ENCODE assay signal across 12 cellular contexts in the genomic region with DNA sequence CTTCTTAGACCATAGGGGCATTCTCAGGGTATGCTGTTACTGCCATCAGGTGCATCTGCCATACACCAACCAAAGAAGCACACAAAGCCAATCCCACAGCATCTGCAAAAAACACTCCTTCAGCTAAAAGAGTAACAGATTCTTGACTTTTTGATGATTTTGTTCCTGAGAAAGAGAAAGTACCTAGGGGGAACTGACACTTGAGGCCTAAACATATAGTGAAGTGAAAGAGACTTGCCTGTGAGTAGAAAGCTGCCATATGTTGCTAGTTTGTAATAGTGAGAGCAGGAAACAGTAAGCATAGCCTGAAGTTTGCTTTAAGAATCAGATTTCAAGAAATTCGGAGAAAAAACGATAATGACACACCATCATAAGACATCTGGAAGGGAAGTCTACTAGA.
DNase-seq lines count a peak whose midpoint lies in the region; ATAC-seq and TF ChIP-seq lines count a peak whose summit lies in the region.
"Had no signal": no experiment of that assay in that cellular context is flagged by ENCODE, and none has a peak within 500 bp of the region (broad histone marks: within the 10 kb centered on the region; RNA-seq: fewer than 3 reads in every experiment).

No MANE protein-coding gene starts in this region.

- H3K27me3 Mint-ChIP-seq in activated CD4-positive, alpha-beta T cell treated with anti-CD3 and anti-CD28 coated beads, Interleukin-2, amount 10 ng/mL, durations not matched to agents 7 days and 5 days, result peaks cover 1% of the 10 kb centered on the region
- H3K27me3 Mint-ChIP-seq in memory B cell, result peaks cover 1% of the 10 kb centered on the region
- no peaks in the 10 kb centered on the region for H3K27me3 Mint-ChIP-seq in CD14-positive monocyte (ENCODE audit: low read depth in 3 of 3)

- TF ChIP-seq CTCF in CD14-positive monocyte (IDR thresholded peaks at IDR 0.05), result no peak

- no peak overlapping the region for H3K4me3 Mint-ChIP-seq in activated CD4-positive, alpha-beta T cell treated with anti-CD3 and anti-CD28 coated beads, Interleukin-2, amount 10 ng/mL, durations not matched to agents 7 days and 5 days
- no peak overlapping the region for H3K4me3 Mint-ChIP-seq in memory B cell
- H3K4me3 Mint-ChIP-seq in CD14-positive monocyte, result no peak overlapping the region
- H3K4me3 Mint-ChIP-seq: neural progenitor cell had no signal

- H3K36me3 Mint-ChIP-seq in activated CD4-positive, alpha-beta T cell treated with anti-CD3 and anti-CD28 coated beads, Interleukin-2, amount 10 ng/mL, durations not matched to agents 7 days and 5 days (ENCODE audit: low read depth), result peaks cover 12% of the 10 kb centered on the region
- H3K36me3 Mint-ChIP-seq in memory B cell, result no peaks in the 10 kb centered on the region
- no peaks in the 10 kb centered on the region for H3K36me3 Mint-ChIP-seq in CD14-positive monocyte
- H3K36me3 Mint-ChIP-seq: neural progenitor cell had no signal

- peaks cover 25% of the 10 kb centered on the region for H3K9me3 Mint-ChIP-seq in activated CD4-positive, alpha-beta T cell treated with anti-CD3 and anti-CD28 coated beads, Interleukin-2, amount 10 ng/mL, durations not matched to agents 7 days and 5 days
- H3K9me3 Mint-ChIP-seq in memory B cell (no peaks in the 10 kb centered on the region), CD14-positive monocyte (peaks cover 0 to 5% (median 0%) of the 10 kb centered on the region in 7 donors)

- ATAC-seq in GM21717 (IDR thresholded peaks at IDR 0.05; ENCODE audit: unreplicated experiment) (peak; percentile 99), HG03280 (IDR thresholded peaks at IDR 0.05; ENCODE audit: unreplicated experiment) (peak; percentile 98), memory B cell (ENCODE audit: low read depth) (no peak)

- intact Hi-C loops in CD14-positive monocyte (cut with micrococcal nuclease), result no loop called here

- CTCF ChIA-PET in activated CD4-positive, alpha-beta T cell treated with anti-CD3 and anti-CD28 coated beads, Interleukin-2, amount 10 ng/mL, durations not matched to agents 7 days and 5 days (lab: Charles Lee), result interaction anchor here (0.6 to 1.3 kb wide), 2 partner anchors 9 kb away, joined by 3 read pairs; no protein-coding TSS in a partner anchor

- peak overlapping the region; percentile 4 for H3K27ac Mint-ChIP-seq in activated CD4-positive, alpha-beta T cell treated with anti-CD3 and anti-CD28 coated beads, Interleukin-2, amount 10 ng/mL, durations not matched to agents 7 days and 5 days
- H3K27ac Mint-ChIP-seq in memory B cell, result peak overlapping the region; percentile 33
- peak overlapping the region in 3 of 7 donors; percentile 20 to 76 (median 65) for H3K27ac Mint-ChIP-seq in CD14-positive monocyte
- H3K27ac Mint-ChIP-seq: neural progenitor cell had no signal

- DNase-seq in activated CD4-positive, alpha-beta T cell treated with anti-CD3 and anti-CD28 coated beads, Interleukin-2, amount 10 ng/mL, durations not matched to agents 7 days and 5 days, result no peak
- DNase-seq in activated CD4-positive, alpha-beta T cell treated with anti-CD3 and anti-CD28 coated beads, Interleukin-2, amount 50 U/mL, for 1 hour, result no peak
- DNase-seq in memory B cell (ENCODE audit: low spot score in 2 of 2) (no peak), CD14-positive monocyte (ENCODE audit: low spot score) (no peak), NCI-H1694 (lab: John Stamatoyannopoulos, UW) (no peak)
- DNase-seq in stimulated activated CD8-positive, alpha-beta memory T cell treated with anti-CD3 and anti-CD28 coated beads, Interleukin-4, amount 100 ng/mL, for 48 hours, result no peak
- DNase-seq: NCI-H510A treated with DMSO at 0.1 percent for 48 hours; stimulated activated CD4-positive, alpha-beta T cell treated with anti-CD3 and anti-CD28 coated beads, Interleukin-2, amount 100 ng/mL, for 48 hours; upper lobe of right lung had no signal

- peaks cover 13% of the 10 kb centered on the region for H3K4me1 Mint-ChIP-seq in activated CD4-positive, alpha-beta T cell treated with anti-CD3 and anti-CD28 coated beads, Interleukin-2, amount 10 ng/mL, durations not matched to agents 7 days and 5 days
- H3K4me1 Mint-ChIP-seq in memory B cell (peaks cover 5% of the 10 kb centered on the region), CD14-positive monocyte (peaks cover 23% of the 10 kb centered on the region)
- H3K4me1 Mint-ChIP-seq: neural progenitor cell had no signal

- POLR2A ChIA-PET in activated CD4-positive, alpha-beta T cell treated with anti-CD3 and anti-CD28 coated beads, Interleukin-2, amount 10 ng/mL, durations not matched to agents 7 days and 5 days (lab: Charles Lee), result no interaction called here
